ENCODE assay signal across 20 cellular contexts in the genomic region with DNA sequence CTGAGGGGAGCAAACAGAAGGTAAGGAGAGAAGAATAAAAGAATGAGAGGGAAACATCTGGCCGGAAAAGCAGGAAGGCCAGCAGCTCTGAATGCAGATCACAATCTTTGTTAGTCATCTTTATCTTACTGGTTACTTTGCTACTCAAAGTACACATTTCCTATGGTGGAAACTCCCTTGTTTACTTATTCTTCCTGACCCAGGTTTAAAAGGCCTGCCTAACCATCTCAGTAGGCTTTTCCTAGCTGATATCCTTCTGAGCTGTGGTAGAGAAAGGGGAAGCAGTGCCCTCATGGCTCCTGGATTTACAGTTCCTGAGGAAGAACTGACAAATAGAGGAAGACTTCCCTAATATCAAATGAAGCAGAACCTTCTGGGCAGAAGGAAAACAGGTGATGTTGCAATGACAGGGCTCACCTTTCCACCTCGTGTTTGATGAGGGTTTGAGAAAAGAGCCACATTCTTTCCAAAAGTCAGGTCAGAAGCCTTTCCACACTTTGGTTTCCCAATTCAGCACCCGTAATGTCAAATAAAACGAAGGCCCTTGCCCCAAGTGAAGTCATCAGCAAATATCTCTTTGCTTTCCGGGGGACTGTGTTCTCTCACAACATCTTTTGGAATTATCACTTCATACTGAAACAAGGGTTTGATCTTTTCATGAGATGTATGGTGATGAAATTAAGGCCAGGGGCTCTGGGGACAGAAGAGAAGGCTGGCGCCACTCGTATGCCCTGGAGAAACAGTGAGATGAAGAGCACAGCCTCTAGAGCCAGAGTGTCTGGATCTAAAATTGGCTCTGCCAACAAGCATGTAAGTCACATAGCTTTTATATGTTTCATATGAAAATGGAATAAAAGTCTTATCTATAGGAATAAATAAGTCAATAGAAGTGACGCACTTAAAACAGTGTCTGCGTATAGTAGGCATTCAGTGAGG. TPM values are rescaled to one million over a fixed set of nuclear protein-coding genes. Genes with fewer than 3 reads are reported as not detected.
"Had no signal": no experiment of that assay in that cellular context is flagged by ENCODE, and none has a peak within 500 bp of the region (broad histone marks: within the 10 kb centered on the region; RNA-seq: fewer than 3 reads in every experiment).

No MANE protein-coding gene starts in this region.

- H3K4me3 ChIP-seq: coronary artery, tibial nerve had no signal

- H3K27me3 ChIP-seq: tibial nerve had no signal

- H3K36me3 Mint-ChIP-seq: activated naive CD4-positive, alpha-beta T cell treated with anti-CD3 and anti-CD28 coated beads, Interleukin-2, amount 10 ng/mL, durations not matched to agents 7 days and 5 days; immature natural killer cell; natural killer cell; stimulated activated naive B cell treated with anti-CD40 and anti-IgM and Interleukin-4, amounts not matched to agents 10 μg/mL and 1 μg/mL and 100 μg/mL, for 72 hours; T-cell; WTC11 had no signal

- H3K4me3 Mint-ChIP-seq: activated naive CD4-positive, alpha-beta T cell treated with anti-CD3 and anti-CD28 coated beads, Interleukin-2, amount 10 ng/mL, durations not matched to agents 7 days and 5 days; immature natural killer cell; natural killer cell; stimulated activated naive B cell treated with anti-CD40 and anti-IgM and Interleukin-4, amounts not matched to agents 10 μg/mL and 1 μg/mL and 100 μg/mL, for 72 hours; T-cell; WTC11 had no signal

- H3K4me1 Mint-ChIP-seq: activated naive CD4-positive, alpha-beta T cell treated with anti-CD3 and anti-CD28 coated beads, Interleukin-2, amount 10 ng/mL, durations not matched to agents 7 days and 5 days; immature natural killer cell; natural killer cell; stimulated activated naive B cell treated with anti-CD40 and anti-IgM and Interleukin-4, amounts not matched to agents 10 μg/mL and 1 μg/mL and 100 μg/mL, for 72 hours; T-cell had no signal

- H3K36me3 ChIP-seq: tibial nerve had no signal

- DNase-seq: activated CD4-positive, alpha-beta T cell treated with anti-CD3 and anti-CD28 coated beads for 48 hours; activated naive CD4-positive, alpha-beta T cell treated with anti-CD3 and anti-CD28 coated beads, Interleukin-2, amount 10 ng/mL, durations not matched to agents 7 days and 5 days; activated T-cell treated with anti-CD3 and anti-CD28 coated beads for 4 hours; caudate nucleus; effector memory CD4-positive, alpha-beta T cell; immature natural killer cell; mammary epithelial cell; natural killer cell; right cardiac atrium; stimulated activated CD4-positive, alpha-beta T cell treated with anti-CD3 and anti-CD28 coated beads, Interleukin-1b, Interleukin-23, amount 100 ng/mL, for 48 hours; stimulated activated naive B cell treated with anti-CD40 and anti-IgM and Interleukin-4, amounts not matched to agents 10 μg/mL and 1 μg/mL and 100 μg/mL, for 72 hours; T-cell; T1000 had no signal

- H3K27ac ChIP-seq: coronary artery, tibial nerve had no signal

- H3K27ac Mint-ChIP-seq: activated naive CD4-positive, alpha-beta T cell treated with anti-CD3 and anti-CD28 coated beads, Interleukin-2, amount 10 ng/mL, durations not matched to agents 7 days and 5 days; activated T-helper 2 cell treated with anti-CD3 and anti-CD28 coated beads, Interferon-gamma antibody, Interleukin-2, Interleukin-4, amounts not matched to agents 10 μg/mL and 5 μg/mL and 100 μg/mL, durations not matched to agents 14 hours and 24 hours and 36 hours; immature natural killer cell; natural killer cell; stimulated activated naive B cell treated with anti-CD40 and anti-IgM and Interleukin-4, amounts not matched to agents 10 μg/mL and 1 μg/mL and 100 μg/mL, for 72 hours; T-cell; WTC11 had no signal

- ATAC-seq: esophagus mucosa; natural killer cell; right cardiac atrium; stimulated activated naive B cell treated with anti-CD40 and anti-IgM and Interleukin-4, amounts not matched to agents 10 μg/mL and 1 μg/mL and 100 μg/mL, for 72 hours; T-cell; WTC11 had no signal

- H3K9me3 Mint-ChIP-seq: activated naive CD4-positive, alpha-beta T cell treated with anti-CD3 and anti-CD28 coated beads, Interleukin-2, amount 10 ng/mL, durations not matched to agents 7 days and 5 days; activated T-helper 2 cell treated with anti-CD3 and anti-CD28 coated beads, Interferon-gamma antibody, Interleukin-2, Interleukin-4, amounts not matched to agents 10 μg/mL and 5 μg/mL and 100 μg/mL, durations not matched to agents 14 hours and 24 hours and 36 hours; immature natural killer cell; natural killer cell; stimulated activated naive B cell treated with anti-CD40 and anti-IgM and Interleukin-4, amounts not matched to agents 10 μg/mL and 1 μg/mL and 100 μg/mL, for 72 hours; T-cell; WTC11 had no signal

- H3K9me3 ChIP-seq: tibial nerve had no signal

- H3K4me1 ChIP-seq: tibial nerve had no signal

RNA-seq across cellular contexts. Expression of gene APOB, which starts 26.7 kb away (rescaled TPM):
- total RNA-seq: activated CD8-positive, alpha-beta memory T cell treated with anti-CD3 and anti-CD28 coated beads for 36 hours; activated T-helper 2 cell treated with anti-CD3 and anti-CD28 coated beads, Interferon-gamma antibody, Interleukin-2, Interleukin-4, amounts not matched to agents 10 μg/mL and 5 μg/mL and 100 μg/mL, durations not matched to agents 14 hours and 24 hours and 36 hours; mammary epithelial cell; natural killer cell had no signal
- polyA plus RNA-seq: immature natural killer cell, mammary epithelial cell had no signal

RNA-seq across cellular contexts. Expression of gene TDRD15, which starts 53.2 kb away (rescaled TPM):
- total RNA-seq: activated CD8-positive, alpha-beta memory T cell treated with anti-CD3 and anti-CD28 coated beads for 36 hours; activated T-helper 2 cell treated with anti-CD3 and anti-CD28 coated beads, Interferon-gamma antibody, Interleukin-2, Interleukin-4, amounts not matched to agents 10 μg/mL and 5 μg/mL and 100 μg/mL, durations not matched to agents 14 hours and 24 hours and 36 hours; esophagus mucosa; mammary epithelial cell; mucosa of gallbladder; right cardiac atrium; T-cell; WTC11 had no signal
- polyA plus RNA-seq: immature natural killer cell, mammary epithelial cell, right cardiac atrium had no signal
